In the genomic region with DNA sequence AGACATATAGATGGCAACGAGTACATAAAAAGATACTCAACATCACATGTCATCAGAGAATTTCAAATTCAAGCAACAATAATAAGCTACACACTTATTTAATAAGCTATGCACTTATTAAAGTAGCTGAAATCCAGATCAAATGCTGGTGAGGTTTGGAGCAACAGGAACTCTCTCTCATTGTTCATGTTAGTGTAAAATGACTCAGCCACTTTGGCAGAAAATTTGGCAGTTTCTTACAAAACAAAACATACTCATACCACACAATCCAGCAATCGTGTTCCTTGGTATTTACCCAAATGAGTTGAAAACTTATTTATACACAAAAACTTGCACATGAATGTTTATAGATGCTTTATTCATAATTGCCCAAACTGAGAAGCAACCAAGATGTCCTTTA, we compare ENCODE assay signal across 1 cellular context.
TF ChIP-seq lines count a peak whose summit lies in the region.

No MANE protein-coding gene starts in this region.

TF ChIP-seq in GM12878, 131 proteins besides CTCF, POLR2A, EP300 and RAD21 (continued from another document):
- TF ChIP-seq, protein P1, sequence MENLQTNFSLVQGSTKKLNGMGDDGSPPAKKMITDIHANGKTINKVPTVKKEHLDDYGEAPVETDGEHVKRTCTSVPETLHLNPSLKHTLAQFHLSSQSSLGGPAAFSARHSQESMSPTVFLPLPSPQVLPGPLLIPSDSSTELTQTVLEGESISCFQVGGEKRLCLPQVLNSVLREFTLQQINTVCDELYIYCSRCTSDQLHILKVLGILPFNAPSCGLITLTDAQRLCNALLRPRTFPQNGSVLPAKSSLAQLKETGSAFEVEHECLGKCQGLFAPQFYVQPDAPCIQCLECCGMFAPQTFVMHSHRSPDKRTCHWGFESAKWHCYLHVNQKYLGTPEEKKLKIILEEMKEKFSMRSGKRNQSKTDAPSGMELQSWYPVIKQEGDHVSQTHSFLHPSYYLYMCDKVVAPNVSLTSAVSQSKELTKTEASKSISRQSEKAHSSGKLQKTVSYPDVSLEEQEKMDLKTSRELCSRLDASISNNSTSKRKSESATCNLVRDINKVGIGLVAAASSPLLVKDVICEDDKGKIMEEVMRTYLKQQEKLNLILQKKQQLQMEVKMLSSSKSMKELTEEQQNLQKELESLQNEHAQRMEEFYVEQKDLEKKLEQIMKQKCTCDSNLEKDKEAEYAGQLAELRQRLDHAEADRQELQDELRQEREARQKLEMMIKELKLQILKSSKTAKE (IDR thresholded peaks at IDR 0.05; ENCODE audit: low read depth, poor library complexity, severe bottlenecking): no peak
TF ChIP-seq in GM12878: peak in this region for 0.
